1 cellular context compared by ENCODE assay signal in genomic region chr3:168859143-168859542, GRCh38.
TF ChIP-seq lines count a peak whose summit lies in the region.

No MANE protein-coding gene starts in this region.

TF ChIP-seq in HepG2, 621 proteins besides CTCF, POLR2A, EP300 and RAD21 (continued from another document and continues in another):
- TF ChIP-seq POLR2G (IDR thresholded peaks at IDR 0.05; ENCODE audit: low read depth, low read length) (peak; percentile 42; the same call in 1 of the 2 replicates), RXRB (CRISPR knock-in tag; IDR thresholded peaks at IDR 0.05; ENCODE audit: borderline replicate concordance) (peak; percentile 42; the same call in 1 of the 2 replicates), DZIP1 (CRISPR knock-in tag; IDR thresholded peaks at IDR 0.05) (no peak), TOPORS (CRISPR knock-in tag; IDR thresholded peaks at IDR 0.05) (no peak), ZNF276 (CRISPR knock-in tag; IDR thresholded peaks at IDR 0.05; ENCODE audit: low read depth) (no peak), ZBTB4 (CRISPR knock-in tag; IDR thresholded peaks at IDR 0.05; ENCODE audit: borderline replicate concordance) (no peak), ZNF512 (CRISPR knock-in tag; IDR thresholded peaks at IDR 0.05) (no peak), TAF1 (CRISPR knock-in tag; IDR thresholded peaks at IDR 0.05) (no peak), TFAP4 (IDR thresholded peaks at IDR 0.05; ENCODE audit: borderline replicate concordance, low read depth) (no peak), ZNF580 (CRISPR knock-in tag; IDR thresholded peaks at IDR 0.05; ENCODE audit: borderline replicate concordance, low read depth) (peak; percentile 45; the same call in 1 of the 2 replicates), ARID5B (CRISPR knock-in tag; IDR thresholded peaks at IDR 0.05) (peak; percentile 74), MAZ (IDR thresholded peaks at IDR 0.05; ENCODE audit: borderline replicate concordance, low read depth, low read length) (no peak), MAZ (CRISPR knock-in tag; IDR thresholded peaks at IDR 0.05; ENCODE audit: low read depth) (no peak), ZNF484 (CRISPR knock-in tag; IDR thresholded peaks at IDR 0.05; ENCODE audit: borderline replicate concordance, low read depth) (no peak), FOXO4 (CRISPR knock-in tag; conservative IDR thresholded peaks at IDR 0.05) (no peak), PREB (CRISPR knock-in tag; IDR thresholded peaks at IDR 0.05) (no peak), ZNF784 (CRISPR knock-in tag; IDR thresholded peaks at IDR 0.05; ENCODE audit: borderline replicate concordance) (no peak; the same call in 1 of the 2 replicates), ZNF101 (CRISPR knock-in tag; IDR thresholded peaks at IDR 0.05; ENCODE audit: borderline replicate concordance, low read depth) (no peak), ETV6 (CRISPR knock-in tag; conservative IDR thresholded peaks at IDR 0.05) (no peak), SMARCC2 (IDR thresholded peaks at IDR 0.05) (no peak), WIZ (CRISPR knock-in tag; IDR thresholded peaks at IDR 0.05) (no peak), CERS6 (CRISPR knock-in tag; IDR thresholded peaks at IDR 0.05) (no peak), NPAS2 (CRISPR knock-in tag; IDR thresholded peaks at IDR 0.05; ENCODE audit: borderline replicate concordance) (no peak), NFATC3 (CRISPR knock-in tag; IDR thresholded peaks at IDR 0.05) (no peak), RXRA (CRISPR knock-in tag; IDR thresholded peaks at IDR 0.05) (no peak), ZNF275 (CRISPR knock-in tag; IDR thresholded peaks at IDR 0.05; ENCODE audit: borderline replicate concordance) (no peak), FOXA1 (IDR thresholded peaks at IDR 0.05) (peak; percentile 21; the same call in 1 of the 2 replicates), FOXA1 (CRISPR knock-in tag; IDR thresholded peaks at IDR 0.05) (peak; percentile 74), ZMYM3 (CRISPR knock-in tag; IDR thresholded peaks at IDR 0.05) (no peak), ZNF10 (CRISPR knock-in tag; IDR thresholded peaks at IDR 0.05; ENCODE audit: borderline replicate concordance, low read depth) (no peak), ZMAT5 (CRISPR knock-in tag; IDR thresholded peaks at IDR 0.05; ENCODE audit: borderline replicate concordance, low read depth) (no peak), FOXM1 (CRISPR knock-in tag; IDR thresholded peaks at IDR 0.05) (no peak), ZNF576 (CRISPR knock-in tag; IDR thresholded peaks at IDR 0.05) (no peak), ZNF367 (CRISPR knock-in tag; IDR thresholded peaks at IDR 0.05; ENCODE audit: borderline replicate concordance) (no peak), ZBTB38 (CRISPR knock-in tag; IDR thresholded peaks at IDR 0.05) (no peak), ZBTB8A (CRISPR knock-in tag; IDR thresholded peaks at IDR 0.05; ENCODE audit: borderline replicate concordance, low read depth) (no peak), REPIN1 (CRISPR knock-in tag; IDR thresholded peaks at IDR 0.05; ENCODE audit: borderline replicate concordance, low read depth) (no peak)
